8 cellular contexts compared by ENCODE assay signal in the genomic region with DNA sequence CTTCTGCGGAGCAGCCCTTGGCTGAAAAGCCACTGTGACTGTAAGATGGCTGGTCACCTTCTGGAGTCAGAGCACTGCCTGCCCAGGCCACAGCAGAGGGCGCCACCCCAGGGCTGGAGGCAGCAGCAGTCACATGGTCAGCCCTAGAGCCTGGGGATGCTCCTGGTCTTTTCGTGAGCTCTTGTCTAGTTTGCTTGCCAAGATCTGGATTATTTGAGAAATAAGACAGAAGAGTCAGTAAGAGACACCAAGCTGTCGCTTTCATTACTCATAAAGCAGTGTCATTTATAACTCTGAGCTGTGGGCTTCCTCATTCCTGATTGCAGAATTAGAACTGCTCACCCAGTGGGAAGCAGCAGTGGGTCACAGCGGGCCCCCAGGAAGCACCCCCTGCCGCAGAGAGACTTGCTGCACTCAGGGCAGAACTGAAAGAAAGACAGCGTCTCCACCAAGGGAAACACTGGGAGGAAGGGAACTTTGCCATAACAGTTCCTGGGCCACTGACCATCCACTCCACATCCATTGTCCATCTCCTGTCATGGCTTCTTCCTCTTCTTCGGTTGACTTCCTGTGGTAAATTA. TPM values are rescaled to one million over a fixed set of nuclear protein-coding genes. Genes with fewer than 3 reads are reported as not detected.
A peak's percentile ranks its signal among the peaks of the same experiment; 100 is the strongest.
DNase-seq lines count a peak whose midpoint lies in the region; ATAC-seq and TF ChIP-seq lines count a peak whose summit lies in the region.

No MANE protein-coding gene starts in this region.

- 73 to 100% methylated on average over 1 to 7 of the region's 8 CpGs for WGBS in gastroesophageal sphincter (ENCODE audit: low coverage in 1 of 2), 2 donors

- peaks cover 10% of the 10 kb centered on the region for H3K4me1 ChIP-seq in MM.1S (ENCODE audit: low read length)
- peaks cover 0 to 49% (median 6%) of the 10 kb centered on the region in 3 donors for H3K4me1 ChIP-seq in gastroesophageal sphincter

- no peak for TF ChIP-seq EP300 in gastroesophageal sphincter (IDR thresholded peaks at IDR 0.05)

- peaks cover 3% of the 10 kb centered on the region; the same call in 1 of the 2 replicates for H3F3A ChIP-seq in MM.1S (ENCODE audit: insufficient read depth, low read length)

- H3K27me3 ChIP-seq in MM.1S (replicated peaks; ENCODE audit: insufficient read depth, low read length) (no peaks in the 10 kb centered on the region), gastroesophageal sphincter (no peaks in the 10 kb centered on the region)

- H3K4me1 Mint-ChIP-seq in activated T-cell treated with anti-CD3 and anti-CD28 coated beads, Interleukin-2, amount 50 U/mL, for 72 hours (ENCODE audit: low read depth), result peaks cover 27% of the 10 kb centered on the region

- no peaks in the 10 kb centered on the region for H3K9me3 Mint-ChIP-seq in activated T-cell treated with anti-CD3 and anti-CD28 coated beads, Interleukin-2, amount 50 U/mL, for 72 hours

- H4K20me1 ChIP-seq in MM.1S (ENCODE audit: insufficient read depth, low read length), result no peaks in the 10 kb centered on the region

- no peak overlapping the region for H3K4me3 Mint-ChIP-seq in activated T-cell treated with anti-CD3 and anti-CD28 coated beads, Interleukin-2, amount 50 U/mL, for 72 hours

- no peak overlapping the region for H2AFZ ChIP-seq in MM.1S (ENCODE audit: low read length)

- TF ChIP-seq CTCF in MM.1S (IDR thresholded peaks at IDR 0.05; ENCODE audit: low read length) (peak; percentile 44), gastroesophageal sphincter (IDR thresholded peaks at IDR 0.05) (peak in 1 of 4 experiments; percentile 46)

- H3K27ac ChIP-seq in MM.1S (ENCODE audit: low read length), result no peak overlapping the region
- H3K27ac ChIP-seq in gastroesophageal sphincter, result peak overlapping the region in 3 of 4 donors; percentile 30 to 64 (median 54)

- peak; percentile 69 to 83 for ATAC-seq in activated T-cell treated with anti-CD3 and anti-CD28 coated beads, Interleukin-2, amount 50 U/mL, for 72 hours (replicated peaks in 1 of 2)
- ATAC-seq in gastroesophageal sphincter (peak; percentile 40), GM19397 (IDR thresholded peaks at IDR 0.05; ENCODE audit: unreplicated experiment) (no peak), HG02884 (IDR thresholded peaks at IDR 0.05; ENCODE audit: unreplicated experiment) (no peak), GM21825 (IDR thresholded peaks at IDR 0.05; ENCODE audit: unreplicated experiment) (no peak)

- H3K9me3 ChIP-seq in MM.1S (replicated peaks; ENCODE audit: insufficient read depth, low read length) (no peaks in the 10 kb centered on the region), gastroesophageal sphincter (no peaks in the 10 kb centered on the region)

- H3K9me2 ChIP-seq in MM.1S (replicated peaks; ENCODE audit: insufficient read depth, low read length), result no peaks in the 10 kb centered on the region

- H3K9ac ChIP-seq in MM.1S (ENCODE audit: low read length), result no peak overlapping the region

- no peak for TF ChIP-seq POLR2A in gastroesophageal sphincter (IDR thresholded peaks at IDR 0.05)

- H3K27ac Mint-ChIP-seq in activated T-cell treated with anti-CD3 and anti-CD28 coated beads, Interleukin-2, amount 50 U/mL, for 72 hours, result peak overlapping the region; percentile 41

- H3K36me3 ChIP-seq in MM.1S (replicated peaks; ENCODE audit: insufficient read depth, low read length) (no peaks in the 10 kb centered on the region), gastroesophageal sphincter (peaks cover 0 to 24% of the 10 kb centered on the region in 2 donors)

- peaks cover 19% of the 10 kb centered on the region for H3K79me2 ChIP-seq in MM.1S (ENCODE audit: low read length)

- peaks cover 2 to 6% of the 10 kb centered on the region in 2 donors for H3K36me3 Mint-ChIP-seq in activated T-cell treated with anti-CD3 and anti-CD28 coated beads, Interleukin-2, amount 50 U/mL, for 72 hours (ENCODE audit: insufficient read depth in 2 of 2)

- DNase-seq in GM04503 (ENCODE audit: low read depth), result peak; percentile 6
- no peak for DNase-seq in MM.1S
- peak; percentile 33 to 41 for DNase-seq in activated T-cell treated with anti-CD3 and anti-CD28 coated beads, Interleukin-2, amount 50 U/mL, for 72 hours
- peak; percentile 79 for DNase-seq in pons (ENCODE audit: low spot score)

- H3K4me2 ChIP-seq in MM.1S (ENCODE audit: low read depth, low read length), result no peak overlapping the region

- H3K4me3 ChIP-seq in MM.1S (ENCODE audit: low read length) (no peak overlapping the region), gastroesophageal sphincter (no peak overlapping the region)

- no peaks in the 10 kb centered on the region for H3K27me3 Mint-ChIP-seq in activated T-cell treated with anti-CD3 and anti-CD28 coated beads, Interleukin-2, amount 50 U/mL, for 72 hours (ENCODE audit: low read depth)

RNA-seq across cellular contexts. Expression of a gene that starts 56.7 kb away (rescaled TPM):
- total RNA-seq in activated T-cell treated with anti-CD3 and anti-CD28 coated beads, Interleukin-2, amount 50 U/mL, for 72 hours, result 10 to 100 TPM; 45.6 to 51.3 TPM
- 10 to 100 TPM; 52.2 to 73.5 (median 64.2) TPM for total RNA-seq in gastroesophageal sphincter

Comparison
In these comparisons a context has a peak if more than half of its experiments do, and no peak if none do; other contexts are left out.
1. ATAC-seq: peak in activated T-cell treated with anti-CD3 and anti-CD28 coated beads, Interleukin-2, amount 50 U/mL, for 72 hours (2 of 2) and gastroesophageal sphincter (single experiment); none in GM19397 (single experiment), HG02884 (single experiment) and GM21825 (single experiment).